Comparison of ENCODE assay signal across 24 cellular contexts in the genomic region with DNA sequence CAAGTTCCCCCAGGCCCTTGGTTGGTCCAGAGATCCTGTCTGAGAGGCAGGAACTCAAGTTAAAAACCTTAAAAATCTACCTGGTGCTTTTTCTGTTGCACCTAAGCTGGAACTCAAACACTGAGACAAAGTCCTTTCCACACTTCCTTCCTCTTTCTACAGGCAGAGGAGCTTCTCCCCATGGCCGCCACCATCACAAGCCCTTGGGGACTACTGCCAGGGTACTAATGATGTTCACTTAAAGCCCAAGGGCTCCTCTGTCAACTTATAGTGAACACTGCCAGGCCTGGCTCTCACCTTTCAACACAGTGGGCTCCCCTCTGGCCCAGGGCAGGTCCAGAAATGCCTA. TPM values are rescaled to one million over a fixed set of nuclear protein-coding genes. Genes with fewer than 3 reads are reported as not detected.
A peak's percentile ranks its signal among the peaks of the same experiment; 100 is the strongest.
DNase-seq lines count a peak whose midpoint lies in the region; ATAC-seq and TF ChIP-seq lines count a peak whose summit lies in the region.
"Had no signal": no experiment of that assay in that cellular context is flagged by ENCODE, and none has a peak within 500 bp of the region (broad histone marks: within the 10 kb centered on the region; RNA-seq: fewer than 3 reads in every experiment).

No MANE protein-coding gene starts in this region.

- peak overlapping the region; percentile 46 for H3K27ac ChIP-seq in HL-60 (replicated peaks)
- peak overlapping the region; percentile 12 for H3K27ac ChIP-seq in epithelial cell of prostate
- H3K27ac ChIP-seq: SK-N-MC had no signal

- H3K9me3 Mint-ChIP-seq in chondrocyte (ENCODE audit: low read depth), result peaks cover 24% of the 10 kb centered on the region
- H3K9me3 Mint-ChIP-seq: GM23338 had no signal

- no peak for ATAC-seq in HG02852 (IDR thresholded peaks at IDR 0.05; ENCODE audit: unreplicated experiment)
- ATAC-seq: A549, GM23338, HCT116 had no signal

- no peak overlapping the region for H3K4me3 Mint-ChIP-seq in chondrocyte (ENCODE audit: unreplicated experiment)
- H3K4me3 Mint-ChIP-seq: CD8-positive, alpha-beta memory T cell; GM23338 had no signal

- DNase-seq in AML-193 (lab: John Stamatoyannopoulos, UW), result peak; percentile 60 to 63
- DNase-seq in HL-60 (ENCODE audit: low read depth in 1 of 2, low spot score in 1 of 2), result peak in 1 of 2 experiments; percentile 43
- DNase-seq in MV-4-11 (lab: John Stamatoyannopoulos, UW), result peak; percentile 8
- no peak for DNase-seq in epithelial cell of prostate (ENCODE audit: low read depth, low spot score)
- no peak for DNase-seq in chondrocyte (ENCODE audit: low spot score)
- DNase-seq in MG63, result no peak
- DNase-seq: C1 segment of cervical spinal cord; CD8-positive, alpha-beta memory T cell; DMS53; EL; NCI-H1092; NCI-H1436 treated with DMSO at 0.1 percent for 48 hours; NCI-H2029 treated with DMSO at 0.1 percent for 48 hours; NCI-H2171; NCI-H526 treated with DMSO at 0.1 percent for 48 hours; SHP77; T-helper 1 cell had no signal

- peaks cover 54% of the 10 kb centered on the region for H3K4me1 Mint-ChIP-seq in chondrocyte (ENCODE audit: low read depth)
- H3K4me1 Mint-ChIP-seq: GM23338 had no signal

- H3K4me3 ChIP-seq in HL-60 (replicated peaks; ENCODE audit: insufficient read depth, low read length) (no peak overlapping the region), MG63 (no peak overlapping the region)
- H3K4me3 ChIP-seq: A549, GM23338, SK-N-MC had no signal

- TF ChIP-seq CTCF in HL-60 (IDR thresholded peaks at IDR 0.05; ENCODE audit: insufficient read depth, low read length) (no peak), chondrocyte (IDR thresholded peaks at IDR 0.05) (no peak)

- peaks cover 14% of the 10 kb centered on the region for H3K36me3 Mint-ChIP-seq in chondrocyte (ENCODE audit: low read depth)

- no peaks in the 10 kb centered on the region for H3K27me3 ChIP-seq in HL-60 (ENCODE audit: insufficient read depth, poor library complexity, severe bottlenecking)
- no peaks in the 10 kb centered on the region for H3K27me3 ChIP-seq in MG63

- no peak overlapping the region for H3K27ac Mint-ChIP-seq in chondrocyte (ENCODE audit: unreplicated experiment)
- H3K27ac Mint-ChIP-seq: GM23338 had no signal

- H3K9me3 ChIP-seq in MG63, result peaks cover 10% of the 10 kb centered on the region

- H3K27me3 Mint-ChIP-seq in chondrocyte (ENCODE audit: low read depth), result no peaks in the 10 kb centered on the region

- no peaks in the 10 kb centered on the region for H3K36me3 ChIP-seq in MG63

RNA-seq across cellular contexts. Expression of a gene that starts 26.0 kb away (rescaled TPM):
- 0.20 to 1.4 TPM in 2 of 3 replicates, not detected in the other for total RNA-seq in chondrocyte
- total RNA-seq in MG63 (2014; rRNA removed; shearing (Covaris generic); ENCODE audit: low replicate concordance), result 4.5 and 6.4 TPM in 2 replicates
- total RNA-seq: CD8-positive, alpha-beta memory T cell; HT-29; OCI-LY7 had no signal

Comparison
In these comparisons a context has a peak if more than half of its experiments do, and no peak if none do; other contexts are left out.
1. DNase-seq: peak in AML-193 (2 of 2) and MV-4-11 (single experiment); none in epithelial cell of prostate (single experiment), chondrocyte (single experiment) and MG63 (single experiment).